In the genomic region with DNA sequence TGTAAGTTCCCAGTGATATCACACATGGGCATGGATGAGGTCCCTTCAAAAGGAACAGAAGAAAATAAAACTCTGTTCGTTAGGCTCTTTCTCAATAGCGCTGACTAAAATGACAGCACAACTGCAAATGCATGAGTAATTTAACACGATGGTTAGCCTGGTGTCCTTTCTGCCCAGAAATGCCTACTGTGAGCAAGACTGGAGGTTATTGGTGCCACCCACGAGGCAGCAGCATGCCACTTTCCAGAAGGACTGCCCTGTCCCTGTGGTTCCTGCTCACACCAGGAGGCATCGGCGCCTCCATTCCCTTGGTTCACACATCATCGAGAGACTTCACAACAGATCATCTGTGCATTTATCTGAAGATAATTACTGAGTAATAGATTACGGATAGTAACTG, we compare ENCODE assay signal across 20 cellular contexts. TPM values are rescaled to one million over a fixed set of nuclear protein-coding genes. Genes with fewer than 3 reads are reported as not detected.
DNase-seq lines count a peak whose midpoint lies in the region; ATAC-seq and TF ChIP-seq lines count a peak whose summit lies in the region.
"Had no signal": no experiment of that assay in that cellular context is flagged by ENCODE, and none has a peak within 500 bp of the region (broad histone marks: within the 10 kb centered on the region; RNA-seq: fewer than 3 reads in every experiment).

No MANE protein-coding gene starts in this region.

- no TSS peak for BruUV-seq in Caco-2 (replicated peaks; lab: Mats Ljungman, UMichigan)

- H3K9ac ChIP-seq in smooth muscle cell (ENCODE audit: low read depth), result no peak overlapping the region
- H3K9ac ChIP-seq: BLaER1 had no signal

- intact Hi-C loops in CD8-positive, alpha-beta T cell (cut with DNase I, micrococcal nuclease), result no loop called here
- intact Hi-C loops in activated T-helper 1 cell treated with anti-CD3 and anti-CD28 coated beads, Interleukin-12 subunit alpha, Interleukin-12 subunit beta, Interleukin-2, Interleukin-4 antibody, amounts not matched to agents 30 ng/mL and 10 ng/mL and 1 ng/mL, durations not matched to agents 14 hours and 24 hours and 36 hours (cut with micrococcal nuclease), result no loop called here
- intact Hi-C loops in naive thymus-derived CD4-positive, alpha-beta T cell (cut with micrococcal nuclease), result no loop called here
- intact Hi-C loops in Caco-2 (cut with micrococcal nuclease; ENCODE audit: unreplicated experiment), result no loop called here

- H3K4me3 Mint-ChIP-seq in T-helper 2 cell treated with Interferon-gamma antibody and Interleukin-4, amounts not matched to agents 5 μg/mL and 100 μg/mL, for 36 hours, result no peak overlapping the region
- H3K4me3 Mint-ChIP-seq in CD8-positive, alpha-beta T cell, result no peak overlapping the region
- H3K4me3 Mint-ChIP-seq in activated T-helper 1 cell treated with anti-CD3 and anti-CD28 coated beads, Interleukin-12 subunit alpha, Interleukin-12 subunit beta, Interleukin-2, Interleukin-4 antibody, amounts not matched to agents 30 ng/mL and 10 ng/mL and 1 ng/mL, durations not matched to agents 14 hours and 24 hours and 36 hours, result no peak overlapping the region
- H3K4me3 Mint-ChIP-seq in naive thymus-derived CD4-positive, alpha-beta T cell, result no peak overlapping the region
- no peak overlapping the region for H3K4me3 Mint-ChIP-seq in Caco-2 (ENCODE audit: unreplicated experiment)

- H3K27me3 Mint-ChIP-seq in T-helper 2 cell treated with Interferon-gamma antibody and Interleukin-4, amounts not matched to agents 5 μg/mL and 100 μg/mL, for 36 hours (ENCODE audit: low read depth), result no peaks in the 10 kb centered on the region
- no peaks in the 10 kb centered on the region for H3K27me3 Mint-ChIP-seq in CD8-positive, alpha-beta T cell (ENCODE audit: low read depth)
- no peaks in the 10 kb centered on the region for H3K27me3 Mint-ChIP-seq in activated T-helper 1 cell treated with anti-CD3 and anti-CD28 coated beads, Interleukin-12 subunit alpha, Interleukin-12 subunit beta, Interleukin-2, Interleukin-4 antibody, amounts not matched to agents 30 ng/mL and 10 ng/mL and 1 ng/mL, durations not matched to agents 14 hours and 24 hours and 36 hours (ENCODE audit: insufficient read depth)
- no peaks in the 10 kb centered on the region for H3K27me3 Mint-ChIP-seq in naive thymus-derived CD4-positive, alpha-beta T cell
- H3K27me3 Mint-ChIP-seq in Caco-2 (ENCODE audit: insufficient read depth, unreplicated experiment), result no peaks in the 10 kb centered on the region

- peaks cover 56% of the 10 kb centered on the region for H4K20me1 ChIP-seq in smooth muscle cell (ENCODE audit: low read depth)

- H3K27ac Mint-ChIP-seq in T-helper 2 cell treated with Interferon-gamma antibody and Interleukin-4, amounts not matched to agents 5 μg/mL and 100 μg/mL, for 36 hours, result peak overlapping the region; percentile 33
- H3K27ac Mint-ChIP-seq in CD8-positive, alpha-beta T cell, result peak overlapping the region; percentile 4
- H3K27ac Mint-ChIP-seq in activated T-helper 1 cell treated with anti-CD3 and anti-CD28 coated beads, Interleukin-12 subunit alpha, Interleukin-12 subunit beta, Interleukin-2, Interleukin-4 antibody, amounts not matched to agents 30 ng/mL and 10 ng/mL and 1 ng/mL, durations not matched to agents 14 hours and 24 hours and 36 hours, result peak overlapping the region; percentile 12
- H3K27ac Mint-ChIP-seq in naive thymus-derived CD4-positive, alpha-beta T cell, result peak overlapping the region in 7 of 9 donors; percentile 12 to 75 (median 59)
- H3K27ac Mint-ChIP-seq in Caco-2 (ENCODE audit: unreplicated experiment), result no peak overlapping the region

- peaks cover 5% of the 10 kb centered on the region for H3K9me3 Mint-ChIP-seq in T-helper 2 cell treated with Interferon-gamma antibody and Interleukin-4, amounts not matched to agents 5 μg/mL and 100 μg/mL, for 36 hours
- H3K9me3 Mint-ChIP-seq in CD8-positive, alpha-beta T cell, result no peaks in the 10 kb centered on the region
- H3K9me3 Mint-ChIP-seq in activated T-helper 1 cell treated with anti-CD3 and anti-CD28 coated beads, Interleukin-12 subunit alpha, Interleukin-12 subunit beta, Interleukin-2, Interleukin-4 antibody, amounts not matched to agents 30 ng/mL and 10 ng/mL and 1 ng/mL, durations not matched to agents 14 hours and 24 hours and 36 hours, result no peaks in the 10 kb centered on the region
- H3K9me3 Mint-ChIP-seq in naive thymus-derived CD4-positive, alpha-beta T cell, result peaks cover 0 to 3% (median 0%) of the 10 kb centered on the region in 11 donors
- H3K9me3 Mint-ChIP-seq in Caco-2 (ENCODE audit: unreplicated experiment), result no peaks in the 10 kb centered on the region

- H3K9me3 ChIP-seq in CD8-positive, alpha-beta T cell (ENCODE audit: low read length), result no peaks in the 10 kb centered on the region
- no peaks in the 10 kb centered on the region for H3K9me3 ChIP-seq in naive thymus-derived CD4-positive, alpha-beta T cell (ENCODE audit: control insufficient read depth in 2 of 3, low read length in 3 of 3)
- H3K9me3 ChIP-seq in smooth muscle cell (replicated peaks; ENCODE audit: low read depth), result no peaks in the 10 kb centered on the region
- H3K9me3 ChIP-seq in Caco-2, result no peaks in the 10 kb centered on the region
- H3K9me3 ChIP-seq: BLaER1, Peyer's patch had no signal

- no peak overlapping the region for H2AFZ ChIP-seq in smooth muscle cell (ENCODE audit: low read depth)

- H3K4me2 ChIP-seq in smooth muscle cell, result no peak overlapping the region
- H3K4me2 ChIP-seq: BLaER1 had no signal

- H3K4me1 ChIP-seq in CD8-positive, alpha-beta T cell (ENCODE audit: insufficient read depth, low read length), result peaks cover 31% of the 10 kb centered on the region
- H3K4me1 ChIP-seq in naive thymus-derived CD4-positive, alpha-beta T cell (ENCODE audit: control insufficient read depth in 2 of 2, insufficient read depth in 2 of 2, low read length in 2 of 2), result peaks cover 19 to 34% of the 10 kb centered on the region in 2 donors
- H3K4me1 ChIP-seq in smooth muscle cell (ENCODE audit: low read depth) (no peaks in the 10 kb centered on the region), Caco-2 (no peaks in the 10 kb centered on the region)
- H3K4me1 ChIP-seq: Peyer's patch had no signal

- POLR2A ChIA-PET in CD8-positive, alpha-beta T cell (lab: Charles Lee), result no interaction called here
- POLR2A ChIA-PET in naive thymus-derived CD4-positive, alpha-beta T cell (lab: Charles Lee), result no interaction called here
- POLR2A ChIA-PET in Caco-2 (lab: Charles Lee), result no interaction called here

- peaks cover 4% of the 10 kb centered on the region for H3K36me3 ChIP-seq in CD8-positive, alpha-beta T cell (ENCODE audit: insufficient read depth, low read length)
- peaks cover 4 to 37% (median 4%) of the 10 kb centered on the region in 3 experiments for H3K36me3 ChIP-seq in naive thymus-derived CD4-positive, alpha-beta T cell (ENCODE audit: control insufficient read depth in 2 of 3, insufficient read depth in 3 of 3, low read length in 3 of 3)
- H3K36me3 ChIP-seq in smooth muscle cell (ENCODE audit: low read depth) (no peaks in the 10 kb centered on the region), Caco-2 (ENCODE audit: control insufficient read depth, insufficient read depth, low read length) (no peaks in the 10 kb centered on the region)

- WGBS in smooth muscle cell (ENCODE audit: low lambda C conversion rate), result 87% methylated on average over 8 of the region's 8 CpGs

- ATAC-seq in CD8-positive, alpha-beta T cell, result no peak
- ATAC-seq in naive thymus-derived CD4-positive, alpha-beta T cell, result no peak

- no peaks in the 10 kb centered on the region for H3K27me3 ChIP-seq in CD8-positive, alpha-beta T cell (ENCODE audit: insufficient read depth, low read length)
- H3K27me3 ChIP-seq in naive thymus-derived CD4-positive, alpha-beta T cell (ENCODE audit: control insufficient read depth in 2 of 2, insufficient read depth in 2 of 2, low read length in 2 of 2), result no peaks in the 10 kb centered on the region
- H3K27me3 ChIP-seq in smooth muscle cell (ENCODE audit: low read depth) (no peaks in the 10 kb centered on the region), Caco-2 (replicated peaks; ENCODE audit: control insufficient read depth, insufficient read depth, low read length) (no peaks in the 10 kb centered on the region)
- H3K27me3 ChIP-seq: BLaER1, Peyer's patch had no signal

- H3K27ac ChIP-seq in CD8-positive, alpha-beta T cell (ENCODE audit: low read depth, low read length), result no peak overlapping the region
- no peak overlapping the region for H3K27ac ChIP-seq in naive thymus-derived CD4-positive, alpha-beta T cell (ENCODE audit: low read depth, low read length)
- no peak overlapping the region for H3K27ac ChIP-seq in smooth muscle cell (ENCODE audit: low read depth)
- H3K27ac ChIP-seq: 22Rv1, BLaER1, Peyer's patch had no signal

- no peaks in the 10 kb centered on the region for H3F3A ChIP-seq in smooth muscle cell (ENCODE audit: low read depth)

- H3K4me3 ChIP-seq in CD8-positive, alpha-beta T cell (ENCODE audit: low read depth, low read length), result no peak overlapping the region
- no peak overlapping the region for H3K4me3 ChIP-seq in naive thymus-derived CD4-positive, alpha-beta T cell (ENCODE audit: low read length)
- H3K4me3 ChIP-seq in smooth muscle cell (no peak overlapping the region), Caco-2 (ENCODE audit: low read depth, low read length) (no peak overlapping the region)
- H3K4me3 ChIP-seq: BLaER1, Peyer's patch had no signal

- DNase-seq in T-helper 2 cell treated with Interferon-gamma antibody and Interleukin-4, amounts not matched to agents 5 μg/mL and 100 μg/mL, for 36 hours (ENCODE audit: low spot score), result no peak
- DNase-seq in T-helper 2 cell, result no peak
- DNase-seq in CD8-positive, alpha-beta T cell, result no peak
- no peak for DNase-seq in activated T-helper 1 cell treated with anti-CD3 and anti-CD28 coated beads, Interleukin-12 subunit alpha, Interleukin-12 subunit beta, Interleukin-2, Interleukin-4 antibody, amounts not matched to agents 30 ng/mL and 10 ng/mL and 1 ng/mL, durations not matched to agents 14 hours and 24 hours and 36 hours (ENCODE audit: low spot score)
- DNase-seq in naive thymus-derived CD4-positive, alpha-beta T cell, result no peak
- DNase-seq in smooth muscle cell (lab: John Stamatoyannopoulos, UW; ENCODE audit: unreplicated experiment), result no peak
- no peak for DNase-seq in Caco-2
- DNase-seq in activated CD4-positive, CD25-positive, alpha-beta regulatory T cell (lab: John Stamatoyannopoulos, UW), result no peak
- DNase-seq: DMS153, EL, HCEC 1CT, Kasumi-1, NCI-H1417, NCI-H2029, NCI-H2171 treated with DMSO at 0.1 percent for 48 hours, NCI-H510A treated with DMSO at 0.1 percent for 48 hours, Peyer's patch, Right ventricle myocardium superior had no signal

- peaks cover 69% of the 10 kb centered on the region for H3K4me1 Mint-ChIP-seq in T-helper 2 cell treated with Interferon-gamma antibody and Interleukin-4, amounts not matched to agents 5 μg/mL and 100 μg/mL, for 36 hours (ENCODE audit: low read depth)
- H3K4me1 Mint-ChIP-seq in CD8-positive, alpha-beta T cell (ENCODE audit: low read depth), result peaks cover 56% of the 10 kb centered on the region
- peaks cover 83% of the 10 kb centered on the region for H3K4me1 Mint-ChIP-seq in activated T-helper 1 cell treated with anti-CD3 and anti-CD28 coated beads, Interleukin-12 subunit alpha, Interleukin-12 subunit beta, Interleukin-2, Interleukin-4 antibody, amounts not matched to agents 30 ng/mL and 10 ng/mL and 1 ng/mL, durations not matched to agents 14 hours and 24 hours and 36 hours (ENCODE audit: low read depth)
- H3K4me1 Mint-ChIP-seq in naive thymus-derived CD4-positive, alpha-beta T cell, result peaks cover 48 to 87% (median 65%) of the 10 kb centered on the region in 7 donors
- H3K4me1 Mint-ChIP-seq in Caco-2 (ENCODE audit: low read depth, unreplicated experiment), result peaks cover 11% of the 10 kb centered on the region

- H3K36me3 Mint-ChIP-seq in T-helper 2 cell treated with Interferon-gamma antibody and Interleukin-4, amounts not matched to agents 5 μg/mL and 100 μg/mL, for 36 hours (ENCODE audit: low read depth), result peaks cover 72% of the 10 kb centered on the region
- peaks cover 51% of the 10 kb centered on the region for H3K36me3 Mint-ChIP-seq in CD8-positive, alpha-beta T cell
- peaks cover 41% of the 10 kb centered on the region for H3K36me3 Mint-ChIP-seq in activated T-helper 1 cell treated with anti-CD3 and anti-CD28 coated beads, Interleukin-12 subunit alpha, Interleukin-12 subunit beta, Interleukin-2, Interleukin-4 antibody, amounts not matched to agents 30 ng/mL and 10 ng/mL and 1 ng/mL, durations not matched to agents 14 hours and 24 hours and 36 hours (ENCODE audit: low read depth)
- peaks cover 8 to 49% (median 16%) of the 10 kb centered on the region in 5 donors for H3K36me3 Mint-ChIP-seq in naive thymus-derived CD4-positive, alpha-beta T cell
- peaks cover 27% of the 10 kb centered on the region for H3K36me3 Mint-ChIP-seq in Caco-2 (ENCODE audit: insufficient read depth, unreplicated experiment)

- TF ChIP-seq CTCF in CD8-positive, alpha-beta T cell (IDR thresholded peaks at IDR 0.05), result no peak
- TF ChIP-seq CTCF in smooth muscle cell (IDR thresholded peaks at IDR 0.05; ENCODE audit: borderline replicate concordance, insufficient read depth, poor library complexity, severe bottlenecking) (no peak), Caco-2 (IDR thresholded peaks at IDR 0.05; ENCODE audit: insufficient read depth in 1 of 2, low read depth in 1 of 2, low read length in 1 of 2, severe bottlenecking in 1 of 2, unreplicated experiment in 1 of 2) (no peak)

- CTCF ChIA-PET in CD8-positive, alpha-beta T cell (lab: Charles Lee), result no interaction called here
- CTCF ChIA-PET in naive thymus-derived CD4-positive, alpha-beta T cell (lab: Charles Lee), result no interaction called here
- CTCF ChIA-PET in Caco-2 (lab: Charles Lee), result no interaction called here

- peaks cover 52% of the 10 kb centered on the region for H3K79me2 ChIP-seq in smooth muscle cell (ENCODE audit: low read depth)

RNA-seq across cellular contexts. Expression of a gene that starts 26.2 kb away (rescaled TPM):
- total RNA-seq in CD8-positive, alpha-beta T cell, result 10 to 100 TPM; 37.4 to 39.4 TPM
- 53.8 and 58.9 TPM in 2 replicates for total RNA-seq in activated T-helper 1 cell treated with anti-CD3 and anti-CD28 coated beads, Interleukin-12 subunit alpha, Interleukin-12 subunit beta, Interleukin-2, Interleukin-4 antibody, amounts not matched to agents 30 ng/mL and 10 ng/mL and 1 ng/mL, durations not matched to agents 14 hours and 24 hours and 36 hours
- 10 to 100 TPM; 46.8 to 83.5 (median 77.7) TPM for total RNA-seq in naive thymus-derived CD4-positive, alpha-beta T cell
- 10 to 100 TPM; 60.1 to 78.5 TPM for polyA plus RNA-seq in naive thymus-derived CD4-positive, alpha-beta T cell
- total RNA-seq in smooth muscle cell (50.3 and 64.8 TPM in 2 replicates), Caco-2 (2022) (37.9 and 40.5 TPM in 2 replicates)
- polyA plus RNA-seq in smooth muscle cell, result 31.7 and 35.4 TPM in 2 replicates
